In genomic region chr20:3152057-3152644, GRCh38 we compare ENCODE assay signal across 6 cellular contexts. TPM values are rescaled to one million over a fixed set of nuclear protein-coding genes. Genes with fewer than 3 reads are reported as not detected.
DNase-seq lines count a peak whose midpoint lies in the region; ATAC-seq, FAIRE-seq and TF ChIP-seq lines count a peak whose summit lies in the region.
"Not testable (repeated sequence)": the region's sequence is repeated elsewhere in the genome, so short reads cannot be mapped to it uniquely, and the experiment has no call there.

No MANE protein-coding gene starts in this region.

- H4K20me1 ChIP-seq in HepG2 (ENCODE audit: insufficient read depth, low read length) = peaks cover 30% of the 10 kb centered on the region

- CTCF ChIA-PET in HepG2 (lab: Yijun Ruan, JAX; ENCODE audit: low intra/inter-chr PET ratio, low total read pairs) = not testable (repeated sequence)

- H3K4me1 ChIP-seq in HepG2 (ENCODE audit: insufficient read depth, low read length) = not testable (repeated sequence)

- H3K36me3 Mint-ChIP-seq in activated T-cell treated with anti-CD3 and anti-CD28 coated beads, Interleukin-2, amount 50 U/mL, for 24 hours (ENCODE audit: low read depth) = peaks cover 89% of the 10 kb centered on the region

- H3K27ac Mint-ChIP-seq in activated T-cell treated with anti-CD3 and anti-CD28 coated beads, Interleukin-2, amount 50 U/mL, for 24 hours = peak overlapping the region; percentile 68

- BruUV-seq in HepG2 (replicated peaks; lab: Mats Ljungman, UMichigan) = not testable (repeated sequence)

- H3K4me2 ChIP-seq in HepG2 (ENCODE audit: low read depth, low read length) = not testable (repeated sequence)

- not testable (repeated sequence) for H3K27ac ChIP-seq in HepG2 (ENCODE audit: extremely low read length, insufficient read depth, low read length)

- in situ Hi-C loops in HepG2 (cut with HindIII; ENCODE audit: extremely low pct_ligation_motif_present, low pct_unique_long_range_greater_than_20kb) = not testable (repeated sequence)

- H3K4me3 ChIP-seq in GM12865 (ENCODE audit: low read depth, low read length); choroid plexus epithelial cell (ENCODE audit: low read depth, low read length); HepG2 (replicated peaks in 1 of 3; ENCODE audit: insufficient read depth in 1 of 3, low read depth in 2 of 3, low read length in 3 of 3): not testable (repeated sequence)

- peaks cover 84% of the 10 kb centered on the region for H3K79me2 ChIP-seq in HepG2 (ENCODE audit: insufficient read depth, low read length)

- POLR2A ChIA-PET in HepG2 (lab: Yijun Ruan, JAX) = interaction anchor here (0.6 to 2.4 kb wide), 2 partner anchors 10 to 14 kb away, joined by 3 to 7 read pairs; no protein-coding TSS in a partner anchor

- ATAC-seq in HepG2 = peak; percentile 49

- intact Hi-C loops in HepG2 (cut with micrococcal nuclease; ENCODE audit: unreplicated experiment) = not testable (repeated sequence)

- H2AFZ ChIP-seq in HepG2 (ENCODE audit: low read length) = not testable (repeated sequence)

- not testable (repeated sequence) for FAIRE-seq in HepG2 (lab: Jason Lieb, UNC)

- not testable (repeated sequence) for TF ChIP-seq EP300 in HepG2 (IDR thresholded peaks at IDR 0.05; ENCODE audit: low read depth in 2 of 2, low read length in 2 of 2); HepG2 (CRISPR knock-in tag; IDR thresholded peaks at IDR 0.05; ENCODE audit: borderline replicate concordance)

- not testable (repeated sequence) for H3K9ac ChIP-seq in HepG2 (ENCODE audit: insufficient read depth, low read depth, low read length)

- H3K27me3 ChIP-seq in HepG2 (ENCODE audit: control insufficient read depth in 1 of 2, insufficient read depth in 2 of 2, low read length in 2 of 2) = not testable (repeated sequence)

- not testable (repeated sequence) for H3K4me3 Mint-ChIP-seq in activated T-cell treated with anti-CD3 and anti-CD28 coated beads, Interleukin-2, amount 50 U/mL, for 24 hours

- not testable (repeated sequence) for TF ChIP-seq CTCF in GM12865 (IDR thresholded peaks at IDR 0.05; ENCODE audit: insufficient read depth, low read depth, low read length, missing control alignments); choroid plexus epithelial cell (conservative IDR thresholded peaks at IDR 0.05; ENCODE audit: low read depth, low read length); HepG2 (CRISPR knock-in tag; IDR thresholded peaks at IDR 0.05)

- TF ChIP-seq RAD21 in HepG2 (CRISPR knock-in tag; IDR thresholded peaks at IDR 0.05) = not testable (repeated sequence)

- not testable (repeated sequence) for H3K9me3 ChIP-seq in HepG2 (ENCODE audit: low read length)

- H3K9me3 Mint-ChIP-seq in activated T-cell treated with anti-CD3 and anti-CD28 coated beads, Interleukin-2, amount 50 U/mL, for 24 hours = not testable (repeated sequence)

- TF ChIP-seq POLR2A in HepG2 (IDR thresholded peaks at IDR 0.05; ENCODE audit: insufficient read depth in 1 of 2, low read depth in 2 of 2, low read length in 2 of 2) = not testable (repeated sequence)

- DNase-seq in GM12865 (ENCODE audit: low read depth) (peak; percentile 66), M059J (ENCODE audit: low read depth) (peak; percentile 41), choroid plexus epithelial cell (ENCODE audit: low read depth) (peak; percentile 9), stromal cell of bone marrow (ENCODE audit: low read depth) (peak; percentile 14)
- DNase-seq in activated T-cell treated with anti-CD3 and anti-CD28 coated beads, Interleukin-2, amount 50 U/mL, for 24 hours; HepG2 (ENCODE audit: low spot score): not testable (repeated sequence)

- peaks cover 28 to 65% of the 10 kb centered on the region in 2 experiments for H3K36me3 ChIP-seq in HepG2 (replicated peaks in 1 of 2; ENCODE audit: control insufficient read depth in 1 of 2, insufficient read depth in 2 of 2, low read length in 2 of 2)

- 94% methylated on average over 10 of the region's 10 CpGs for WGBS in HepG2 (ENCODE audit: low lambda C conversion rate)

- H3K4me1 Mint-ChIP-seq in activated T-cell treated with anti-CD3 and anti-CD28 coated beads, Interleukin-2, amount 50 U/mL, for 24 hours (ENCODE audit: low read depth) = peaks cover 84% of the 10 kb centered on the region

- not testable (repeated sequence) for H3K27me3 Mint-ChIP-seq in activated T-cell treated with anti-CD3 and anti-CD28 coated beads, Interleukin-2, amount 50 U/mL, for 24 hours

RNA-seq across cellular contexts. Expression of gene FASTKD5, which starts 7.5 kb away (rescaled TPM):
- total RNA-seq in M059J (2014; rRNA removed; shearing (Covaris generic)) = 28.9 and 29.1 TPM in 2 replicates
- total RNA-seq in HepG2 (2016; rRNA removed; fragmentation: Illumina TruSeq; extraction: Trizol) = 46.8 and 63.4 TPM in 2 replicates
- total RNA-seq in HepG2 (2016; cell fraction: cytosol; rRNA removed; fragmentation: Illumina TruSeq; extraction: Trizol; ENCODE audit: low read depth) = 4.3 and 4.6 TPM in 2 replicates
- total RNA-seq in HepG2 (2016; cell fraction: insoluble cytoplasmic fraction; rRNA removed; fragmentation: Illumina TruSeq; extraction: Trizol) = 45.4 and 62.9 TPM in 2 replicates
- 15.5 and 16.7 TPM in 2 replicates for total RNA-seq in HepG2 (2016; cell fraction: membrane; rRNA removed; fragmentation: Illumina TruSeq; extraction: Trizol)
- total RNA-seq in HepG2 (2016; cell fraction: nucleus; rRNA removed; fragmentation: Illumina TruSeq; extraction: Trizol) = 27.9 and 28.4 TPM in 2 replicates
- 34.4 and 36.6 TPM in 2 replicates for polyA plus RNA-seq in HepG2 (2011; rRNA removed)
- polyA plus RNA-seq in HepG2 (2011; cell fraction: cytosol; rRNA removed) = 23.0 and 32.0 TPM in 2 replicates
- 12.1 and 17.5 TPM in 2 replicates for polyA plus RNA-seq in HepG2 (2011; cell fraction: nucleus; rRNA removed)
- 23.7 and 26.2 TPM in 2 replicates for polyA plus RNA-seq in HepG2 (2012)
- polyA plus RNA-seq in HepG2 (2016; cell fraction: cytosol; fragmentation: Illumina TruSeq; extraction: Trizol; ENCODE audit: low read depth) = 2.5 TPM in 2 replicates
- 55.4 and 56.5 TPM in 2 replicates for polyA plus RNA-seq in HepG2 (2016; cell fraction: insoluble cytoplasmic fraction; fragmentation: Illumina TruSeq; extraction: Trizol; ENCODE audit: low read depth)
- polyA plus RNA-seq in HepG2 (2016; cell fraction: membrane; fragmentation: Illumina TruSeq; extraction: Trizol; ENCODE audit: low read depth) = 6.5 and 7.2 TPM in 2 replicates
- polyA plus RNA-seq in HepG2 (2016; cell fraction: nucleus; fragmentation: Illumina TruSeq; extraction: Trizol; ENCODE audit: insufficient read depth, low read depth) = 33.3 and 36.2 TPM in 2 replicates
- polyA minus RNA-seq in HepG2 (2011; rRNA and poly(A)+ RNA removed; ENCODE audit: low replicate concordance) = 24.9 and 38.7 TPM in 2 replicates
- polyA minus RNA-seq in HepG2 (2011; cell fraction: cytosol; rRNA and poly(A)+ RNA removed) = 27.8 and 30.8 TPM in 2 replicates
- 26.4 and 34.6 TPM in 2 replicates for polyA minus RNA-seq in HepG2 (2011; cell fraction: nucleus; rRNA and poly(A)+ RNA removed)

RNA-seq across cellular contexts. Expression of gene UBOX5, which starts 7.5 kb away (rescaled TPM):
- 5.0 and 7.5 TPM in 2 replicates for total RNA-seq in M059J (2014; rRNA removed; shearing (Covaris generic))
- 5.4 and 5.6 TPM in 2 replicates for total RNA-seq in HepG2 (2016; rRNA removed; fragmentation: Illumina TruSeq; extraction: Trizol)
- 1.1 and 1.2 TPM in 2 replicates for total RNA-seq in HepG2 (2016; cell fraction: cytosol; rRNA removed; fragmentation: Illumina TruSeq; extraction: Trizol; ENCODE audit: low read depth)
- 4.7 and 5.2 TPM in 2 replicates for total RNA-seq in HepG2 (2016; cell fraction: insoluble cytoplasmic fraction; rRNA removed; fragmentation: Illumina TruSeq; extraction: Trizol)
- 3.0 TPM in 2 replicates for total RNA-seq in HepG2 (2016; cell fraction: membrane; rRNA removed; fragmentation: Illumina TruSeq; extraction: Trizol)
- 3.8 and 4.4 TPM in 2 replicates for total RNA-seq in HepG2 (2016; cell fraction: nucleus; rRNA removed; fragmentation: Illumina TruSeq; extraction: Trizol)
- polyA plus RNA-seq in HepG2 (2011; rRNA removed) = 4.6 and 5.3 TPM in 2 replicates
- 4.0 and 4.4 TPM in 2 replicates for polyA plus RNA-seq in HepG2 (2011; cell fraction: cytosol; rRNA removed)
- polyA plus RNA-seq in HepG2 (2011; cell fraction: nucleus; rRNA removed) = 6.4 and 7.0 TPM in 2 replicates
- 3.5 and 3.7 TPM in 2 replicates for polyA plus RNA-seq in HepG2 (2012)
- 0.60 and 0.69 TPM in 2 replicates for polyA plus RNA-seq in HepG2 (2016; cell fraction: cytosol; fragmentation: Illumina TruSeq; extraction: Trizol; ENCODE audit: low read depth)
- 5.0 and 5.2 TPM in 2 replicates for polyA plus RNA-seq in HepG2 (2016; cell fraction: insoluble cytoplasmic fraction; fragmentation: Illumina TruSeq; extraction: Trizol; ENCODE audit: low read depth)
- 1.2 and 1.6 TPM in 2 replicates for polyA plus RNA-seq in HepG2 (2016; cell fraction: membrane; fragmentation: Illumina TruSeq; extraction: Trizol; ENCODE audit: low read depth)
- polyA plus RNA-seq in HepG2 (2016; cell fraction: nucleus; fragmentation: Illumina TruSeq; extraction: Trizol; ENCODE audit: insufficient read depth, low read depth) = 5.2 and 5.3 TPM in 2 replicates
- polyA minus RNA-seq in HepG2 (2011; rRNA and poly(A)+ RNA removed; ENCODE audit: low replicate concordance) = 2.1 and 16.1 TPM in 2 replicates
- polyA minus RNA-seq in HepG2 (2011; cell fraction: cytosol; rRNA and poly(A)+ RNA removed) = 4.9 and 5.5 TPM in 2 replicates
- 5.0 and 6.8 TPM in 2 replicates for polyA minus RNA-seq in HepG2 (2011; cell fraction: nucleus; rRNA and poly(A)+ RNA removed)

RNA-seq across cellular contexts. Expression of gene LZTS3, which starts 21.2 kb away (rescaled TPM):
- 3.0 and 8.2 TPM in 2 replicates for total RNA-seq in M059J (2014; rRNA removed; shearing (Covaris generic))
- 7.4 and 10.1 TPM in 2 replicates for total RNA-seq in HepG2 (2016; rRNA removed; fragmentation: Illumina TruSeq; extraction: Trizol)
- 1.6 and 1.9 TPM in 2 replicates for total RNA-seq in HepG2 (2016; cell fraction: cytosol; rRNA removed; fragmentation: Illumina TruSeq; extraction: Trizol; ENCODE audit: low read depth)
- total RNA-seq in HepG2 (2016; cell fraction: insoluble cytoplasmic fraction; rRNA removed; fragmentation: Illumina TruSeq; extraction: Trizol) = 7.6 and 10.2 TPM in 2 replicates
- total RNA-seq in HepG2 (2016; cell fraction: membrane; rRNA removed; fragmentation: Illumina TruSeq; extraction: Trizol) = 5.4 and 6.1 TPM in 2 replicates
- total RNA-seq in HepG2 (2016; cell fraction: nucleus; rRNA removed; fragmentation: Illumina TruSeq; extraction: Trizol) = 7.0 and 8.3 TPM in 2 replicates
- 31.3 and 49.2 TPM in 2 replicates for polyA plus RNA-seq in HepG2 (2011; rRNA removed)
- 33.5 and 37.7 TPM in 2 replicates for polyA plus RNA-seq in HepG2 (2011; cell fraction: cytosol; rRNA removed)
- 96.7 and 99.2 TPM in 2 replicates for polyA plus RNA-seq in HepG2 (2011; cell fraction: nucleus; rRNA removed)
- polyA plus RNA-seq in HepG2 (2012) = 15.6 and 27.0 TPM in 2 replicates
- 1.5 TPM in 2 replicates for polyA plus RNA-seq in HepG2 (2016; cell fraction: cytosol; fragmentation: Illumina TruSeq; extraction: Trizol; ENCODE audit: low read depth)
- polyA plus RNA-seq in HepG2 (2016; cell fraction: insoluble cytoplasmic fraction; fragmentation: Illumina TruSeq; extraction: Trizol; ENCODE audit: low read depth) = 10.0 and 11.9 TPM in 2 replicates
- 5.0 and 5.4 TPM in 2 replicates for polyA plus RNA-seq in HepG2 (2016; cell fraction: membrane; fragmentation: Illumina TruSeq; extraction: Trizol; ENCODE audit: low read depth)
- 19.6 and 21.4 TPM in 2 replicates for polyA plus RNA-seq in HepG2 (2016; cell fraction: nucleus; fragmentation: Illumina TruSeq; extraction: Trizol; ENCODE audit: insufficient read depth, low read depth)
- polyA minus RNA-seq in HepG2 (2011; rRNA and poly(A)+ RNA removed; ENCODE audit: low replicate concordance) = 1.3 and 64.0 TPM in 2 replicates
- polyA minus RNA-seq in HepG2 (2011; cell fraction: cytosol; rRNA and poly(A)+ RNA removed) = 19.8 and 26.7 TPM in 2 replicates
- 14.9 and 19.3 TPM in 2 replicates for polyA minus RNA-seq in HepG2 (2011; cell fraction: nucleus; rRNA and poly(A)+ RNA removed)

RNA-seq across cellular contexts. Expression of gene DDRGK1, which starts 52.3 kb away (rescaled TPM):
- 58.3 and 79.5 TPM in 2 replicates for total RNA-seq in M059J (2014; rRNA removed; shearing (Covaris generic))
- 75.4 and 149 TPM in 2 replicates for total RNA-seq in HepG2 (2016; rRNA removed; fragmentation: Illumina TruSeq; extraction: Trizol)
- total RNA-seq in HepG2 (2016; cell fraction: cytosol; rRNA removed; fragmentation: Illumina TruSeq; extraction: Trizol; ENCODE audit: low read depth) = 59.4 and 65.6 TPM in 2 replicates
- total RNA-seq in HepG2 (2016; cell fraction: insoluble cytoplasmic fraction; rRNA removed; fragmentation: Illumina TruSeq; extraction: Trizol) = 69.3 and 161 TPM in 2 replicates
- total RNA-seq in HepG2 (2016; cell fraction: membrane; rRNA removed; fragmentation: Illumina TruSeq; extraction: Trizol) = 57.6 and 58.7 TPM in 2 replicates
- total RNA-seq in HepG2 (2016; cell fraction: nucleus; rRNA removed; fragmentation: Illumina TruSeq; extraction: Trizol) = 105 and 136 TPM in 2 replicates
- polyA plus RNA-seq in HepG2 (2011; rRNA removed) = 96.7 and 116 TPM in 2 replicates
- 133 and 142 TPM in 2 replicates for polyA plus RNA-seq in HepG2 (2011; cell fraction: cytosol; rRNA removed)
- 122 and 134 TPM in 2 replicates for polyA plus RNA-seq in HepG2 (2011; cell fraction: nucleus; rRNA removed)
- 104 and 147 TPM in 2 replicates for polyA plus RNA-seq in HepG2 (2012)
- 51.1 and 51.9 TPM in 2 replicates for polyA plus RNA-seq in HepG2 (2016; cell fraction: cytosol; fragmentation: Illumina TruSeq; extraction: Trizol; ENCODE audit: low read depth)
- 80.6 and 85.9 TPM in 2 replicates for polyA plus RNA-seq in HepG2 (2016; cell fraction: insoluble cytoplasmic fraction; fragmentation: Illumina TruSeq; extraction: Trizol; ENCODE audit: low read depth)
- 52.8 and 53.4 TPM in 2 replicates for polyA plus RNA-seq in HepG2 (2016; cell fraction: membrane; fragmentation: Illumina TruSeq; extraction: Trizol; ENCODE audit: low read depth)
- polyA plus RNA-seq in HepG2 (2016; cell fraction: nucleus; fragmentation: Illumina TruSeq; extraction: Trizol; ENCODE audit: insufficient read depth, low read depth) = 240 and 250 TPM in 2 replicates
- polyA minus RNA-seq in HepG2 (2011; rRNA and poly(A)+ RNA removed; ENCODE audit: low replicate concordance) = 19.0 and 51.1 TPM in 2 replicates
- polyA minus RNA-seq in HepG2 (2011; cell fraction: cytosol; rRNA and poly(A)+ RNA removed) = 40.1 and 44.2 TPM in 2 replicates
- 48.9 and 52.6 TPM in 2 replicates for polyA minus RNA-seq in HepG2 (2011; cell fraction: nucleus; rRNA and poly(A)+ RNA removed)

RNA-seq across cellular contexts. Expression of gene ITPA, which starts 57.1 kb away (rescaled TPM):
- total RNA-seq in M059J (2014; rRNA removed; shearing (Covaris generic)) = 56.5 and 80.9 TPM in 2 replicates
- 101 and 103 TPM in 2 replicates for total RNA-seq in HepG2 (2016; rRNA removed; fragmentation: Illumina TruSeq; extraction: Trizol)
- 30.5 and 31.5 TPM in 2 replicates for total RNA-seq in HepG2 (2016; cell fraction: cytosol; rRNA removed; fragmentation: Illumina TruSeq; extraction: Trizol; ENCODE audit: low read depth)
- total RNA-seq in HepG2 (2016; cell fraction: insoluble cytoplasmic fraction; rRNA removed; fragmentation: Illumina TruSeq; extraction: Trizol) = 108 TPM in 2 replicates
- total RNA-seq in HepG2 (2016; cell fraction: membrane; rRNA removed; fragmentation: Illumina TruSeq; extraction: Trizol) = 45.6 and 53.1 TPM in 2 replicates
- 51.5 and 65.6 TPM in 2 replicates for total RNA-seq in HepG2 (2016; cell fraction: nucleus; rRNA removed; fragmentation: Illumina TruSeq; extraction: Trizol)
- 60.1 and 73.4 TPM in 2 replicates for polyA plus RNA-seq in HepG2 (2011; rRNA removed)
- polyA plus RNA-seq in HepG2 (2011; cell fraction: cytosol; rRNA removed) = 53.2 and 73.4 TPM in 2 replicates
- polyA plus RNA-seq in HepG2 (2011; cell fraction: nucleus; rRNA removed) = 110 and 129 TPM in 2 replicates
- 55.6 and 63.4 TPM in 2 replicates for polyA plus RNA-seq in HepG2 (2012)
- polyA plus RNA-seq in HepG2 (2016; cell fraction: cytosol; fragmentation: Illumina TruSeq; extraction: Trizol; ENCODE audit: low read depth) = 27.3 and 27.6 TPM in 2 replicates
- 106 and 109 TPM in 2 replicates for polyA plus RNA-seq in HepG2 (2016; cell fraction: insoluble cytoplasmic fraction; fragmentation: Illumina TruSeq; extraction: Trizol; ENCODE audit: low read depth)
- polyA plus RNA-seq in HepG2 (2016; cell fraction: membrane; fragmentation: Illumina TruSeq; extraction: Trizol; ENCODE audit: low read depth) = 28.9 and 33.4 TPM in 2 replicates
- polyA plus RNA-seq in HepG2 (2016; cell fraction: nucleus; fragmentation: Illumina TruSeq; extraction: Trizol; ENCODE audit: insufficient read depth, low read depth) = 144 and 151 TPM in 2 replicates
- 24.1 and 25.5 TPM in 2 replicates for polyA minus RNA-seq in HepG2 (2011; rRNA and poly(A)+ RNA removed; ENCODE audit: low replicate concordance)
- polyA minus RNA-seq in HepG2 (2011; cell fraction: cytosol; rRNA and poly(A)+ RNA removed) = 15.4 and 25.9 TPM in 2 replicates
- 23.0 and 28.2 TPM in 2 replicates for polyA minus RNA-seq in HepG2 (2011; cell fraction: nucleus; rRNA and poly(A)+ RNA removed)
